In genomic region chr4:184806246-184806550, GRCh38 we compare ENCODE assay signal across 14 cellular contexts. TPM values are rescaled to one million over a fixed set of nuclear protein-coding genes. Genes with fewer than 3 reads are reported as not detected.
DNase-seq lines count a peak whose midpoint lies in the region; ATAC-seq and TF ChIP-seq lines count a peak whose summit lies in the region.
"Had no signal": no experiment of that assay in that cellular context is flagged by ENCODE, and none has a peak within 500 bp of the region (broad histone marks: within the 10 kb centered on the region; RNA-seq: fewer than 3 reads in every experiment).

No MANE protein-coding gene starts in this region.

- peaks cover 57% of the 10 kb centered on the region for H3K79me2 ChIP-seq in mammary epithelial cell (ENCODE audit: insufficient read depth, low read length)

- intact Hi-C loops in MCF 10A (cut with micrococcal nuclease): no loop called here
- intact Hi-C loops in mammary epithelial cell (cut with micrococcal nuclease): no loop called here
- intact Hi-C loops in colonic mucosa (cut with DNase I): no loop called here

- H3K4me3 Mint-ChIP-seq in MCF 10A (ENCODE audit: unreplicated experiment) (peak overlapping the region; percentile 72), memory B cell (no peak overlapping the region)
- H3K4me3 Mint-ChIP-seq: stimulated activated naive CD8-positive, alpha-beta T cell treated with anti-CD3 and anti-CD28 coated beads, Interleukin-15, amount 100 ng/mL, for 72 hours had no signal

- H3K9ac ChIP-seq in mammary epithelial cell (ENCODE audit: insufficient read depth, low read length) (no peak overlapping the region), colonic mucosa (ENCODE audit: low read depth in 2 of 2, low read length in 2 of 2) (no peak overlapping the region)
- H3K9ac ChIP-seq: SK-N-SH had no signal

- TF ChIP-seq CTCF in MCF 10A (IDR thresholded peaks at IDR 0.05; ENCODE audit: unreplicated experiment): no peak
- TF ChIP-seq CTCF in mammary epithelial cell (conservative IDR thresholded peaks at IDR 0.05 in 1 of 2, IDR thresholded peaks at IDR 0.05 in 1 of 2; ENCODE audit: extremely low read depth in 1 of 2, insufficient read depth in 1 of 2, low read depth in 1 of 2, low read length in 2 of 2): no peak
- no peak for TF ChIP-seq CTCF in colonic mucosa (IDR thresholded peaks at IDR 0.05)
- no peak for TF ChIP-seq CTCF in tibial nerve (IDR thresholded peaks at IDR 0.05)

- H3K27me3 ChIP-seq in mammary epithelial cell (ENCODE audit: insufficient read depth, low read length) (no peaks in the 10 kb centered on the region), colonic mucosa (no peaks in the 10 kb centered on the region), tibial nerve (no peaks in the 10 kb centered on the region)
- H3K27me3 ChIP-seq: sigmoid colon had no signal

- ATAC-seq in memory B cell (ENCODE audit: low read depth) (no peak), HG03469 (IDR thresholded peaks at IDR 0.05; ENCODE audit: unreplicated experiment) (no peak), GM21360 (IDR thresholded peaks at IDR 0.05; ENCODE audit: unreplicated experiment) (no peak)
- ATAC-seq: stimulated activated naive CD8-positive, alpha-beta T cell treated with anti-CD3 and anti-CD28 coated beads, Interleukin-15, amount 100 ng/mL, for 72 hours had no signal

- POLR2A ChIA-PET in MCF 10A (lab: Yijun Ruan, JAX): interaction anchor here (0.6 to 3.1 kb wide), 10 partner anchors 8 to 108 kb away, joined by 3 to 31 read pairs (median 4); partner anchors contain the start of gene CENPU

- DNase-seq in MCF 10A (ENCODE audit: unreplicated experiment): no peak
- no peak for DNase-seq in mammary epithelial cell
- DNase-seq in colonic mucosa: no peak
- DNase-seq in memory B cell (ENCODE audit: low spot score in 2 of 2): no peak
- DNase-seq in tibial nerve (ENCODE audit: low spot score in 2 of 2): no peak
- no peak for DNase-seq in activated gamma-delta T cell (lab: John Stamatoyannopoulos, UW)
- DNase-seq: activated naive CD4-positive, alpha-beta T cell treated with anti-CD3 and anti-CD28 coated beads, Interleukin-2, amount 50 U/mL, for 16 hours; MM.1S; sigmoid colon; stimulated activated naive CD8-positive, alpha-beta T cell treated with anti-CD3 and anti-CD28 coated beads, Interleukin-15, amount 100 ng/mL, for 72 hours had no signal

- no peak overlapping the region for H2AFZ ChIP-seq in mammary epithelial cell (ENCODE audit: low read depth, low read length)

- no peak for TF ChIP-seq POLR2A in tibial nerve (IDR thresholded peaks at IDR 0.05)

- H3K4me3 ChIP-seq in mammary epithelial cell (replicated peaks in 1 of 3; ENCODE audit: insufficient read depth in 1 of 3, low read depth in 2 of 3, low read length in 3 of 3) (no peak overlapping the region), colonic mucosa (no peak overlapping the region), tibial nerve (peak overlapping the region in 1 of 4 donors; percentile 4)
- H3K4me3 ChIP-seq: A549, sigmoid colon had no signal

- WGBS in mammary epithelial cell (ENCODE audit: low coverage, missing lambda C conversion rate): 100% methylated on average over 1 of the region's 1 CpG
- WGBS in tibial nerve, 2 donors: 75 to 87% methylated on average over 1 of the region's 1 CpG

- no peak overlapping the region for H3K4me2 ChIP-seq in mammary epithelial cell (ENCODE audit: insufficient read depth, low read depth, low read length)
- H3K4me2 ChIP-seq: A549, SK-N-SH had no signal

- no TSS peak for BruUV-seq in MCF 10A (replicated peaks; lab: Mats Ljungman, UMichigan)
- BruUV-seq in mammary epithelial cell (replicated peaks; lab: Mats Ljungman, UMichigan): no TSS peak

- H3K9me3 ChIP-seq in mammary epithelial cell (replicated peaks; ENCODE audit: insufficient read depth, low read length): no peaks in the 10 kb centered on the region
- no peaks in the 10 kb centered on the region for H3K9me3 ChIP-seq in colonic mucosa
- H3K9me3 ChIP-seq in tibial nerve: no peaks in the 10 kb centered on the region
- H3K9me3 ChIP-seq: A549, sigmoid colon, SK-N-SH had no signal

- dilution Hi-C loops in mammary epithelial cell (cut with HindIII; ENCODE audit: low sequenced_read_pairs): loop anchor here (5.0 kb wide), 1 partner anchor 59 kb away; no protein-coding TSS in a partner anchor

- no peak overlapping the region for H3K27ac ChIP-seq in mammary epithelial cell (ENCODE audit: insufficient read depth, low read depth, low read length)
- peak overlapping the region; percentile 68 for H3K27ac ChIP-seq in colonic mucosa
- H3K27ac ChIP-seq in tibial nerve: peak overlapping the region; percentile 37 to 81 (median 65)

- H3K36me3 ChIP-seq in mammary epithelial cell (ENCODE audit: insufficient read depth, low read length) (no peaks in the 10 kb centered on the region), colonic mucosa (no peaks in the 10 kb centered on the region), tibial nerve (peaks cover 0 to 6% (median 0%) of the 10 kb centered on the region in 3 donors)
- H3K36me3 ChIP-seq: sigmoid colon had no signal

- H3K27me3 Mint-ChIP-seq in MCF 10A (ENCODE audit: insufficient read depth, unreplicated experiment): no peaks in the 10 kb centered on the region
- no peaks in the 10 kb centered on the region for H3K27me3 Mint-ChIP-seq in memory B cell
- H3K27me3 Mint-ChIP-seq: stimulated activated naive CD8-positive, alpha-beta T cell treated with anti-CD3 and anti-CD28 coated beads, Interleukin-15, amount 100 ng/mL, for 72 hours had no signal

- peaks cover 71% of the 10 kb centered on the region for H3K4me1 Mint-ChIP-seq in MCF 10A (ENCODE audit: insufficient read depth, unreplicated experiment)
- peaks cover 34% of the 10 kb centered on the region for H3K4me1 Mint-ChIP-seq in memory B cell

- no peaks in the 10 kb centered on the region for H4K20me1 ChIP-seq in mammary epithelial cell (ENCODE audit: insufficient read depth, low read length)

- CTCF ChIA-PET in MCF 10A (lab: Yijun Ruan, JAX) (interaction anchor here (0.6 to 1.1 kb wide), 4 partner anchors 11 to 93 kb away, joined by 3 read pairs; no protein-coding TSS in a partner anchor), mammary epithelial cell (lab: Charles Lee; ENCODE audit: low non-redundant PET) (no interaction called here)

- TF ChIP-seq EP300 in tibial nerve (IDR thresholded peaks at IDR 0.05): no peak

- H3K9me3 Mint-ChIP-seq in MCF 10A (ENCODE audit: unreplicated experiment) (no peaks in the 10 kb centered on the region), memory B cell (no peaks in the 10 kb centered on the region)
- H3K9me3 Mint-ChIP-seq: stimulated activated naive CD8-positive, alpha-beta T cell treated with anti-CD3 and anti-CD28 coated beads, Interleukin-15, amount 100 ng/mL, for 72 hours had no signal

- H3K4me1 ChIP-seq in mammary epithelial cell (ENCODE audit: insufficient read depth, low read length): peaks cover 41% of the 10 kb centered on the region
- peaks cover 13% of the 10 kb centered on the region for H3K4me1 ChIP-seq in colonic mucosa
- H3K4me1 ChIP-seq in tibial nerve: peaks cover 0 to 91% (median 49%) of the 10 kb centered on the region in 4 donors

- H3K36me3 Mint-ChIP-seq in MCF 10A (ENCODE audit: insufficient read depth, unreplicated experiment) (peaks cover 49% of the 10 kb centered on the region), memory B cell (peaks cover 9% of the 10 kb centered on the region)

- in situ Hi-C loops in mammary epithelial cell (cut with MboI; ENCODE audit: low sequenced_read_pairs in 2 of 2): no loop called here

- no peak overlapping the region for H3K27ac Mint-ChIP-seq in MCF 10A (ENCODE audit: low read depth, unreplicated experiment)
- peak overlapping the region; percentile 31 for H3K27ac Mint-ChIP-seq in memory B cell

RNA-seq across cellular contexts. Expression of gene ACSL1, which starts 19.6 kb away (rescaled TPM):
- 99.5 and 105 TPM in 2 replicates for total RNA-seq in MCF 10A (2022)
- total RNA-seq in mammary epithelial cell: 100 to 1,000 TPM in 1 of 2 donors, 10 to 100 TPM in 1; 28.9 to 126 TPM
- 27.6 TPM for polyA plus RNA-seq in mammary epithelial cell
- 45.5 TPM for polyA minus RNA-seq in mammary epithelial cell
- 10 to 100 TPM; 23.3 to 80.4 TPM for total RNA-seq in colonic mucosa
- total RNA-seq in tibial nerve: 100 to 1,000 TPM; 112 to 384 (median 211) TPM
